2 cellular contexts compared by ENCODE assay signal in the genomic region with DNA sequence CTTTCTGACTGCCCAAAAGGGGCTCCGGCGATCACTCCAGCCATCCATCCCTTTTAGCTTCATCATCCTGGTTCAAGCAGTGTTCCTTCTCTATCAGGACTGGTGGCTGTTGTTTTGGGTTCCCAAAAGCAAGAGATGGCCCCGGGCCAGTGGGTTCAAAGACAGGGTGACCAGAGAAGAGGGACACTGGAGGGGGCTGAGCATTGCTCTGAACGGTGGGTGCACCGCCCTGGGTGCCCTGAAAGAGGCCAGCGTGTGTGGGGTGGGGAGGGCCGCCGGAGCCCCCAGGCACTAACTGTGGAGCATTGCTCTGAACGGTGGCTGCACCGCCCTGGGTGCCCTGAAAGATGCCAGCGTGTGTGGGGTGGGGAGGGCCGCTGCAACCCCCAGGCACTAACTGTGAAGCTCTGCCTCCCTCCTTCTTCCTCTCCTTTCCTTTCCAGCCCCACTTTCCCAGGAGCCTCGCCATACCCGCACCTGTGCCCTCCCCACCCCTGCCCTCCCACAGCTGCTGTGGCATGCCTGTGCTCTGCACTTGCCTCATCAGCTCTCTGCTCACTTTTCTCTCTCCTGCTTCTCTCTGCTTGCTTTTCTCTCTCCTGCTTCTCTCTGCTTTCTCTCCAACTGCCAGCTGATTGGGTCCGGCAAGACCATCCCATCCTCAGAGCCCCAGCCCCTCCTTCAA.
A peak's percentile ranks its signal among the peaks of the same experiment; 100 is the strongest.
TF ChIP-seq lines count a peak whose summit lies in the region.

No MANE protein-coding gene starts in this region.

TF ChIP-seq in GM23338, 12 proteins besides CTCF, POLR2A, EP300 and RAD21:
- peak; percentile 90 for TF ChIP-seq ZNF331 (CRISPR knock-in tag; IDR thresholded peaks at IDR 0.05; ENCODE audit: low read depth)
- TF ChIP-seq STAT1 (IDR thresholded peaks at IDR 0.05; ENCODE audit: unreplicated experiment) = no peak

TF ChIP-seq in K562, 482 proteins besides CTCF, POLR2A, EP300 and RAD21:
- TF ChIP-seq RBFOX2 (IDR thresholded peaks at IDR 0.05; ENCODE audit: low read depth, low read length) (0 out of 2 replicates have a peak, but pooled peaks have one; percentile 7), YBX1 (IDR thresholded peaks at IDR 0.05) (no peak)
